ENCODE assay signal across 10 cellular contexts in the genomic region with DNA sequence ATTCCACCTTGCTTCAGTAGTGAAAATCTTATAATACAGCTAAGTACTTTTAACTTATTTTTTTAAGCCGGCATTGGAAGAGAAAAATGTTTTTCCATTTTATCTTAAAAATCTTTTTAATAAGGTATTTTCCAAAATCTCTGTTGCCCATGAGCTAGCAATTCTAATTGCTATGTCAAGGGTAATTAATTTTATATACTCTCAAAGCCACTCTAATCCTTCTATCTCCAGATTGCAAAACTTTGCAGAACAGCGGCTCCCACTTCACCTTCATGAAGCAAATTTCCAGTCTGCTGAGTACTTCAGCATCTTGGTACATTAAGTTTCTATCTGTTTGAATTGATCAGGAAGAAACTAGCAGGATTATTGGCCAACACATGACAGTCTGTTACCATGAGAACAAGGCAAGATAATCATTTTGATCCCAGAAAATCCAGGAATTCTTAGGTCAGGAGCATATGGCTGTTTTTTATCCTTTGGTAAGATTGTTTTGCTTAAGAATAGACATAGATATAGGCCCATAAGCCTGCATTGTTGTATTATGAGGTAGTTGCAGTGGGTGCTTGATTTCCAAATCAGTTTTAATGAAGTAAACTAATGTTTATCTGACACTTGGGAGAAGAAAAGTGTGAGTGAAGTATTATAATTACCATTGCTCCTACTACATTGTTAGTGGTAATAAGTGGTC. TPM values are rescaled to one million over a fixed set of nuclear protein-coding genes. Genes with fewer than 3 reads are reported as not detected.
DNase-seq lines count a peak whose midpoint lies in the region; ATAC-seq and TF ChIP-seq lines count a peak whose summit lies in the region.
"Had no signal": no experiment of that assay in that cellular context is flagged by ENCODE, and none has a peak within 500 bp of the region (broad histone marks: within the 10 kb centered on the region; RNA-seq: fewer than 3 reads in every experiment).

No MANE protein-coding gene starts in this region.

- H3K4me1 ChIP-seq in endodermal cell (ENCODE audit: control insufficient read depth, insufficient read depth, low read length) (peaks cover 22% of the 10 kb centered on the region), psoas muscle (peaks cover 88% of the 10 kb centered on the region)

- peaks cover 31% of the 10 kb centered on the region for H3K36me3 Mint-ChIP-seq in endodermal cell (ENCODE audit: low read depth)

- WGBS in endodermal cell (ENCODE audit: insufficient coverage in 1 of 2, insufficient read length in 1 of 2), 2 experiments: 91% methylated on average over 2 of the region's 2 CpGs; no CpG with 5 or more reads in 1 of the 2 experiments
- WGBS in psoas muscle, 3 donors: 57 to 86% (median 77%) methylated on average over 2 of the region's 2 CpGs

- no peak overlapping the region for H3K4me3 Mint-ChIP-seq in endodermal cell

- H3K27ac Mint-ChIP-seq in endodermal cell: peak overlapping the region; percentile 89

- DNase-seq in DMS 273 (lab: John Stamatoyannopoulos, UW; ENCODE audit: unreplicated experiment) (peak; percentile 12), DMS 273 treated with DMSO at 0.1 percent for 48 hours (lab: John Stamatoyannopoulos, UW) (no peak), NCI-H82 (lab: John Stamatoyannopoulos, UW) (peak; percentile 72), endodermal cell (no peak), psoas muscle (no peak)
- DNase-seq: posterior cingulate gyrus had no signal

- H3K9me3 ChIP-seq in endodermal cell (ENCODE audit: control insufficient read depth, low read length) (no peaks in the 10 kb centered on the region), psoas muscle (no peaks in the 10 kb centered on the region)

- H3K27ac ChIP-seq in endodermal cell (ENCODE audit: low read depth, low read length): peak overlapping the region; percentile 42
- H3K27ac ChIP-seq in psoas muscle: no peak overlapping the region
- H3K27ac ChIP-seq: 22Rv1 had no signal

- peak overlapping the region; percentile 92 for H3K4me3 ChIP-seq in endodermal cell (ENCODE audit: low read length)
- peak overlapping the region; percentile 12 for H3K4me3 ChIP-seq in psoas muscle

- H3K36me3 ChIP-seq in endodermal cell (ENCODE audit: control insufficient read depth, insufficient read depth, low read length) (peaks cover 62% of the 10 kb centered on the region), psoas muscle (ENCODE audit: insufficient read depth in 1 of 2, low read depth in 1 of 2) (peaks cover 8 to 21% of the 10 kb centered on the region in 2 donors)

- TF ChIP-seq CTCF in endodermal cell (conservative IDR thresholded peaks at IDR 0.05) (no peak), psoas muscle (IDR thresholded peaks at IDR 0.05) (no peak)

- ATAC-seq in psoas muscle (no peak), HG02870 (IDR thresholded peaks at IDR 0.05; ENCODE audit: unreplicated experiment) (no peak), GM18858 (IDR thresholded peaks at IDR 0.05; ENCODE audit: unreplicated experiment) (no peak), GM18498 (IDR thresholded peaks at IDR 0.05; ENCODE audit: unreplicated experiment) (no peak)

- H3K27me3 ChIP-seq in endodermal cell (ENCODE audit: control insufficient read depth, insufficient read depth, low read length, poor library complexity, severe bottlenecking) (no peaks in the 10 kb centered on the region), psoas muscle (ENCODE audit: insufficient read depth in 3 of 3, low read length in 2 of 3) (no peaks in the 10 kb centered on the region)

- peaks cover 68% of the 10 kb centered on the region for H3K4me1 Mint-ChIP-seq in endodermal cell

- peak overlapping the region; percentile 44 for H3K9ac ChIP-seq in endodermal cell (ENCODE audit: extremely low read depth, low read length, poor library complexity, severe bottlenecking)

- no peaks in the 10 kb centered on the region for H3K27me3 Mint-ChIP-seq in endodermal cell (ENCODE audit: insufficient read depth)

- intact Hi-C loops in psoas muscle (cut with DNase I): no loop called here

- H3K9me3 Mint-ChIP-seq in endodermal cell: no peaks in the 10 kb centered on the region

RNA-seq across cellular contexts. Expression of a gene that starts 6.0 kb away (rescaled TPM):
- total RNA-seq in endodermal cell (10 to 100 TPM; 27.1 to 34.3 TPM), psoas muscle (10 to 100 TPM; 10.5 to 18.1 (median 16.0) TPM)
- 14.8 TPM for polyA plus RNA-seq in endodermal cell (2013, experiment 1 of 2)
- polyA plus RNA-seq in endodermal cell (2013, experiment 2 of 2): 14.7 TPM
- 10 to 100 TPM in 2 of 3 donors, 1 to 10 TPM in 1; 9.4 to 22.3 (median 11.2) TPM for polyA plus RNA-seq in psoas muscle

Comparison
In these comparisons a context has a peak if more than half of its experiments do, and no peak if none do; other contexts are left out.
1. DNase-seq: peak in DMS 273 (single experiment) and NCI-H82 (single experiment); none in DMS 273 treated with DMSO at 0.1 percent for 48 hours (single experiment), endodermal cell (single experiment) and psoas muscle (0 of 2).